1 cellular context compared by ENCODE assay signal in genomic region chr21:41953831-41954653, GRCh38.
A peak's percentile ranks its signal among the peaks of the same experiment; 100 is the strongest.
TF ChIP-seq lines count a peak whose summit lies in the region.

C2CD2 (minus strand) TSS chr21:41954018; CDS start chr21:41953648, 370 bp downstream.

TF ChIP-seq in K562, 482 proteins besides CTCF, POLR2A, EP300 and RAD21 (continued from another document and continues in another):
- TF ChIP-seq ZNF655 (CRISPR knock-in tag; IDR thresholded peaks at IDR 0.05) (no peak), ILK (tag; IDR thresholded peaks at IDR 0.05; ENCODE audit: borderline replicate concordance, low read depth) (no peak), GATAD2A (IDR thresholded peaks at IDR 0.05) (no peak), ZNF133 (CRISPR knock-in tag; IDR thresholded peaks at IDR 0.05) (no peak), DACH1 (IDR thresholded peaks at IDR 0.05; ENCODE audit: partially characterized antibody) (no peak), MED1 (CRISPR knock-in tag; IDR thresholded peaks at IDR 0.05; ENCODE audit: borderline replicate concordance) (no peak), SNIP1 (IDR thresholded peaks at IDR 0.05; ENCODE audit: low read depth) (no peak), TAF7 (tag; IDR thresholded peaks at IDR 0.05) (no peak), SREBF2 (CRISPR knock-in tag; IDR thresholded peaks at IDR 0.05) (no peak), GABPB2 (CRISPR knock-in tag; conservative IDR thresholded peaks at IDR 0.05) (no peak), RBM25 (IDR thresholded peaks at IDR 0.05; ENCODE audit: low read depth, low read length, severe bottlenecking) (no peak), KDM1A (IDR thresholded peaks at IDR 0.05) (no peak), CBX5 (IDR thresholded peaks at IDR 0.05; ENCODE audit: borderline replicate concordance, low read depth) (no peak), CAMTA2 (CRISPR knock-in tag; conservative IDR thresholded peaks at IDR 0.05) (no peak), TRIM24 (IDR thresholded peaks at IDR 0.05) (no peak; a peak in 1 of 4 replicates), FIP1L1 (IDR thresholded peaks at IDR 0.05; ENCODE audit: low read depth, low read length, poor library complexity, severe bottlenecking) (peak; percentile 19), ZNF124 (CRISPR knock-in tag; IDR thresholded peaks at IDR 0.05) (no peak), ZNF436 (CRISPR knock-in tag; IDR thresholded peaks at IDR 0.05) (no peak), CHD4 (IDR thresholded peaks at IDR 0.05; ENCODE audit: insufficient read depth, insufficient replicate concordance, low read depth, low read length, poor library complexity, severe bottlenecking) (no peak), ZNF121 (CRISPR knock-in tag; conservative IDR thresholded peaks at IDR 0.05) (no peak), MXI1 (IDR thresholded peaks at IDR 0.05; ENCODE audit: low read depth, low read length) (peak; percentile 71), SPI1 (IDR thresholded peaks at IDR 0.05; ENCODE audit: borderline replicate concordance, low read depth, low read length) (peak; percentile 26; the same call in 1 of the 2 replicates), KLF1 (tag; IDR thresholded peaks at IDR 0.05) (no peak), CHD2 (IDR thresholded peaks at IDR 0.05; ENCODE audit: low read depth, low read length) (0 out of 2 replicates have a peak, but pooled peaks have one; percentile 17), HDAC2 (IDR thresholded peaks at IDR 0.05) (0 out of 2 replicates have a peak, but pooled peaks have one; percentile 29), NR2C2 (CRISPR knock-in tag; IDR thresholded peaks at IDR 0.05) (no peak), NR2C2 (tag; IDR thresholded peaks at IDR 0.05) (peak; percentile 56), ZNF239 (CRISPR knock-in tag; IDR thresholded peaks at IDR 0.05) (no peak), NR2C1 (IDR thresholded peaks at IDR 0.05) (no peak), NR2C1 (tag; IDR thresholded peaks at IDR 0.05) (no peak), LEF1 (IDR thresholded peaks at IDR 0.05) (no peak), MLX (CRISPR knock-in tag; conservative IDR thresholded peaks at IDR 0.05) (0 out of 4 replicates have a peak, but pooled peaks of 1 of the 2 experiments have one; percentile 54), ZBTB5 (IDR thresholded peaks at IDR 0.05) (0 out of 2 replicates have a peak, but pooled peaks have one; percentile 17), ZNF583 (CRISPR knock-in tag; IDR thresholded peaks at IDR 0.05) (0 out of 2 replicates have a peak, but pooled peaks have one; percentile 16), ELF1 (tag; IDR thresholded peaks at IDR 0.05) (no peak), SLC30A9 (CRISPR knock-in tag; IDR thresholded peaks at IDR 0.05) (no peak), ZNF212 (CRISPR knock-in tag; IDR thresholded peaks at IDR 0.05) (no peak), BCOR (IDR thresholded peaks at IDR 0.05) (peak; percentile 22; the same call in 1 of the 2 replicates)
- TF ChIP-seq, protein P1, sequence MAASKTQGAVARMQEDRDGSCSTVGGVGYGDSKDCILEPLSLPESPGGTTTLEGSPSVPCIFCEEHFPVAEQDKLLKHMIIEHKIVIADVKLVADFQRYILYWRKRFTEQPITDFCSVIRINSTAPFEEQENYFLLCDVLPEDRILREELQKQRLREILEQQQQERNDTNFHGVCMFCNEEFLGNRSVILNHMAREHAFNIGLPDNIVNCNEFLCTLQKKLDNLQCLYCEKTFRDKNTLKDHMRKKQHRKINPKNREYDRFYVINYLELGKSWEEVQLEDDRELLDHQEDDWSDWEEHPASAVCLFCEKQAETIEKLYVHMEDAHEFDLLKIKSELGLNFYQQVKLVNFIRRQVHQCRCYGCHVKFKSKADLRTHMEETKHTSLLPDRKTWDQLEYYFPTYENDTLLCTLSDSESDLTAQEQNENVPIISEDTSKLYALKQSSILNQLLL (CRISPR knock-in tag; IDR thresholded peaks at IDR 0.05; ENCODE audit: borderline replicate concordance): no peak
- TF ChIP-seq, protein P2, sequence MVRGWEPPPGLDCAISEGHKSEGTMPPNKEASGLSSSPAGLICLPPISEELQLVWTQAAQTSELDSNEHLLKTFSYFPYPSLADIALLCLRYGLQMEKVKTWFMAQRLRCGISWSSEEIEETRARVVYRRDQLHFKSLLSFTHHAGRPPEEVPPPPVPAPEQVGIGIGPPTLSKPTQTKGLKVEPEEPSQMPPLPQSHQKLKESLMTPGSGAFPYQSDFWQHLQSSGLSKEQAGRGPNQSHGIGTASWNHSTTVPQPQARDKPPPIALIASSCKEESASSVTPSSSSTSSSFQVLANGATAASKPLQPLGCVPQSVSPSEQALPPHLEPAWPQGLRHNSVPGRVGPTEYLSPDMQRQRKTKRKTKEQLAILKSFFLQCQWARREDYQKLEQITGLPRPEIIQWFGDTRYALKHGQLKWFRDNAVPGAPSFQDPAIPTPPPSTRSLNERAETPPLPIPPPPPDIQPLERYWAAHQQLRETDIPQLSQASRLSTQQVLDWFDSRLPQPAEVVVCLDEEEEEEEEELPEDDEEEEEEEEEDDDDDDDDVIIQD (CRISPR knock-in tag; IDR thresholded peaks at IDR 0.05): no peak
- TF ChIP-seq, protein P3, sequence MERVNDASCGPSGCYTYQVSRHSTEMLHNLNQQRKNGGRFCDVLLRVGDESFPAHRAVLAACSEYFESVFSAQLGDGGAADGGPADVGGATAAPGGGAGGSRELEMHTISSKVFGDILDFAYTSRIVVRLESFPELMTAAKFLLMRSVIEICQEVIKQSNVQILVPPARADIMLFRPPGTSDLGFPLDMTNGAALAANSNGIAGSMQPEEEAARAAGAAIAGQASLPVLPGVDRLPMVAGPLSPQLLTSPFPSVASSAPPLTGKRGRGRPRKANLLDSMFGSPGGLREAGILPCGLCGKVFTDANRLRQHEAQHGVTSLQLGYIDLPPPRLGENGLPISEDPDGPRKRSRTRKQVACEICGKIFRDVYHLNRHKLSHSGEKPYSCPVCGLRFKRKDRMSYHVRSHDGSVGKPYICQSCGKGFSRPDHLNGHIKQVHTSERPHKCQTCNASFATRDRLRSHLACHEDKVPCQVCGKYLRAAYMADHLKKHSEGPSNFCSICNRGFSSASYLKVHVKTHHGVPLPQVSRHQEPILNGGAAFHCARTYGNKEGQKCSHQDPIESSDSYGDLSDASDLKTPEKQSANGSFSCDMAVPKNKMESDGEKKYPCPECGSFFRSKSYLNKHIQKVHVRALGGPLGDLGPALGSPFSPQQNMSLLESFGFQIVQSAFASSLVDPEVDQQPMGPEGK (CRISPR knock-in tag; IDR thresholded peaks at IDR 0.05; ENCODE audit: borderline replicate concordance): no peak
- TF ChIP-seq, protein P4, sequence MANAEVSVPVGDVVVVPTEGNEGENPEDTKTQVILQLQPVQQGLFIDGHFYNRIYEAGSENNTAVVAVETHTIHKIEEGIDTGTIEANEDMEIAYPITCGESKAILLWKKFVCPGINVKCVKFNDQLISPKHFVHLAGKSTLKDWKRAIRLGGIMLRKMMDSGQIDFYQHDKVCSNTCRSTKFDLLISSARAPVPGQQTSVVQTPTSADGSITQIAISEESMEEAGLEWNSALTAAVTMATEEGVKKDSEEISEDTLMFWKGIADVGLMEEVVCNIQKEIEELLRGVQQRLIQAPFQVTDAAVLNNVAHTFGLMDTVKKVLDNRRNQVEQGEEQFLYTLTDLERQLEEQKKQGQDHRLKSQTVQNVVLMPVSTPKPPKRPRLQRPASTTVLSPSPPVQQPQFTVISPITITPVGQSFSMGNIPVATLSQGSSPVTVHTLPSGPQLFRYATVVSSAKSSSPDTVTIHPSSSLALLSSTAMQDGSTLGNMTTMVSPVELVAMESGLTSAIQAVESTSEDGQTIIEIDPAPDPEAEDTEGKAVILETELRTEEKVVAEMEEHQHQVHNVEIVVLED (CRISPR knock-in tag; IDR thresholded peaks at IDR 0.05): peak; percentile 75; the same call in 1 of the 2 replicates
- TF ChIP-seq, protein P5, sequence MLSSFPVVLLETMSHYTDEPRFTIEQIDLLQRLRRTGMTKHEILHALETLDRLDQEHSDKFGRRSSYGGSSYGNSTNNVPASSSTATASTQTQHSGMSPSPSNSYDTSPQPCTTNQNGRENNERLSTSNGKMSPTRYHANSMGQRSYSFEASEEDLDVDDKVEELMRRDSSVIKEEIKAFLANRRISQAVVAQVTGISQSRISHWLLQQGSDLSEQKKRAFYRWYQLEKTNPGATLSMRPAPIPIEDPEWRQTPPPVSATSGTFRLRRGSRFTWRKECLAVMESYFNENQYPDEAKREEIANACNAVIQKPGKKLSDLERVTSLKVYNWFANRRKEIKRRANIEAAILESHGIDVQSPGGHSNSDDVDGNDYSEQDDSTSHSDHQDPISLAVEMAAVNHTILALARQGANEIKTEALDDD (IDR thresholded peaks at IDR 0.05): no peak
- TF ChIP-seq, protein P6, sequence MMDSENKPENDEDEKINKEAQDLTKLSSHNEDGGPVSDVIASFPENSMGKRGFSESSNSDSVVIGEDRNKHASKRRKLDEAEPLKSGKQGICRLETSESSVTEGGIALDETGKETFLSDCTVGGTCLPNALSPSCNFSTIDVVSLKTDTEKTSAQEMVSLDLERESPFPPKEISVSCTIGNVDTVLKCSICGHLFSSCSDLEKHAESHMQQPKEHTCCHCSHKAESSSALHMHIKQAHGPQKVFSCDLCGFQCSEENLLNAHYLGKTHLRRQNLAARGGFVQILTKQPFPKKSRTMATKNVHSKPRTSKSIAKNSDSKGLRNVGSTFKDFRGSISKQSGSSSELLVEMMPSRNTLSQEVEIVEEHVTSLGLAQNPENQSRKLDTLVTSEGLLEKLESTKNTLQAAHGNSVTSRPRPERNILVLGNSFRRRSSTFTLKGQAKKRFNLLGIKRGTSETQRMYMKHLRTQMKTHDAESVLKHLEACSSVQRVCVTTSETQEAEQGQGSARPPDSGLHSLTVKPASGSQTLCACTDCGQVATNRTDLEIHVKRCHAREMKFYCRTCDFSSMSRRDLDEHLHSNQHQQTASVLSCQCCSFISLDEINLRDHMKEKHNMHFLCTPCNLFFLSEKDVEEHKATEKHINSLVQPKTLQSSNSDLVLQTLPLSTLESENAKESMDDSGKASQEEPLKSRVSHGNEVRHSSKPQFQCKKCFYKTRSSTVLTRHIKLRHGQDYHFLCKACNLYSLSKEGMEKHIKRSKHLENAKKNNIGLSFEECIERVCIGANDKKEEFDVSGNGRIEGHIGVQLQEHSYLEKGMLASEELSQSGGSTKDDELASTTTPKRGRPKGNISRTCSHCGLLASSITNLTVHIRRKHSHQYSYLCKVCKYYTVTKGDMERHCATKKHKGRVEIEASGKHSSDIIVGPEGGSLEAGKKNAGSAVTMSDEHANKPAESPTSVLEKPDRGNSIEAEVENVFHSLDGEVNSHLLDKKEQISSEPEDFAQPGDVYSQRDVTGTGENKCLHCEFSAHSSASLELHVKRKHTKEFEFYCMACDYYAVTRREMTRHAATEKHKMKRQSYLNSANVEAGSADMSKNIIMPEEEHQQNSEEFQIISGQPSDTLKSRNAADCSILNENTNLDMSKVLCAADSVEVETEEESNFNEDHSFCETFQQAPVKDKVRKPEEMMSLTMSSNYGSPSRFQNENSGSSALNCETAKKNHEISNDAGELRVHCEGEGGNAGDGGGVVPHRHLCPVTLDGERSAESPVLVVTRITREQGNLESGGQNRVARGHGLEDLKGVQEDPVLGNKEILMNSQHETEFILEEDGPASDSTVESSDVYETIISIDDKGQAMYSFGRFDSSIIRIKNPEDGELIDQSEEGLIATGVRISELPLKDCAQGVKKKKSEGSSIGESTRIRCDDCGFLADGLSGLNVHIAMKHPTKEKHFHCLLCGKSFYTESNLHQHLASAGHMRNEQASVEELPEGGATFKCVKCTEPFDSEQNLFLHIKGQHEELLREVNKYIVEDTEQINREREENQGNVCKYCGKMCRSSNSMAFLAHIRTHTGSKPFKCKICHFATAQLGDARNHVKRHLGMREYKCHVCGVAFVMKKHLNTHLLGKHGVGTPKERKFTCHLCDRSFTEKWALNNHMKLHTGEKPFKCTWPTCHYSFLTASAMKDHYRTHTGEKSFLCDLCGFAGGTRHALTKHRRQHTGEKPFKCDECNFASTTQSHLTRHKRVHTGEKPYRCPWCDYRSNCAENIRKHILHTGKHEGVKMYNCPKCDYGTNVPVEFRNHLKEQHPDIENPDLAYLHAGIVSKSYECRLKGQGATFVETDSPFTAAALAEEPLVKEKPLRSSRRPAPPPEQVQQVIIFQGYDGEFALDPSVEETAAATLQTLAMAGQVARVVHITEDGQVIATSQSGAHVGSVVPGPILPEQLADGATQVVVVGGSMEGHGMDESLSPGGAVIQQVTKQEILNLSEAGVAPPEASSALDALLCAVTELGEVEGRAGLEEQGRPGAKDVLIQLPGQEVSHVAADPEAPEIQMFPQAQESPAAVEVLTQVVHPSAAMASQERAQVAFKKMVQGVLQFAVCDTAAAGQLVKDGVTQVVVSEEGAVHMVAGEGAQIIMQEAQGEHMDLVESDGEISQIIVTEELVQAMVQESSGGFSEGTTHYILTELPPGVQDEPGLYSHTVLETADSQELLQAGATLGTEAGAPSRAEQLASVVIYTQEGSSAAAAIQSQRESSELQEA (IDR thresholded peaks at IDR 0.05; ENCODE audit: low read depth): no peak
